In genomic region chr17:18261146-18261515, GRCh38 we compare ENCODE assay signal across 8 cellular contexts. TPM values are rescaled to one million over a fixed set of nuclear protein-coding genes. Genes with fewer than 3 reads are reported as not detected.
A peak's percentile ranks its signal among the peaks of the same experiment; 100 is the strongest.
DNase-seq lines count a peak whose midpoint lies in the region; TF ChIP-seq lines count a peak whose summit lies in the region.

No MANE protein-coding gene starts in this region.

- no peak for TF ChIP-seq CTCF in HFF-Myc (IDR thresholded peaks at IDR 0.05; ENCODE audit: low read depth, low read length, missing control alignments)
- no peak for TF ChIP-seq CTCF in lower leg skin (IDR thresholded peaks at IDR 0.05)
- TF ChIP-seq CTCF in stomach (IDR thresholded peaks at IDR 0.05), result no peak

- H3K4me3 ChIP-seq in HFF-Myc (replicated peaks; ENCODE audit: low read depth, low read length) (peak overlapping the region; percentile 86), duodenal mucosa (ENCODE audit: low read depth in 1 of 2, low read length in 2 of 2) (peak overlapping the region; percentile 75 to 82), lower leg skin (ENCODE audit: low read depth, poor library complexity, severe bottlenecking) (peak overlapping the region; percentile 76), stomach (peak overlapping the region; percentile 84 to 94 (median 92))

- peaks cover 34 to 40% of the 10 kb centered on the region in 2 donors for H3K4me1 ChIP-seq in duodenal mucosa (ENCODE audit: control insufficient read depth in 1 of 2, insufficient read depth in 2 of 2, low read length in 2 of 2)
- peaks cover 41 to 61% (median 56%) of the 10 kb centered on the region in 4 donors for H3K4me1 ChIP-seq in stomach

- H3K36me3 Mint-ChIP-seq in T-helper 2 cell treated with Interferon-gamma antibody and Interleukin-4, amounts not matched to agents 5 μg/mL and 100 μg/mL, for 36 hours (ENCODE audit: low read depth), result peaks cover 12% of the 10 kb centered on the region

- H3K27me3 ChIP-seq in duodenal mucosa (ENCODE audit: control insufficient read depth in 1 of 2, insufficient read depth in 2 of 2, low read length in 2 of 2) (no peaks in the 10 kb centered on the region), stomach (no peaks in the 10 kb centered on the region)

- H3K4me3 Mint-ChIP-seq in T-helper 2 cell treated with Interferon-gamma antibody and Interleukin-4, amounts not matched to agents 5 μg/mL and 100 μg/mL, for 36 hours, result peak overlapping the region; percentile 81

- H3K9me3 ChIP-seq in duodenal mucosa (ENCODE audit: control insufficient read depth in 1 of 2, low read length in 2 of 2) (no peaks in the 10 kb centered on the region), stomach (no peaks in the 10 kb centered on the region)

- no peak for TF ChIP-seq EP300 in stomach (IDR thresholded peaks at IDR 0.05)

- intact Hi-C loops in lower leg skin (cut with DNase I; ENCODE audit: low total_unique reads) (no loop called here), stomach (cut with DNase I; ENCODE audit: low total_unique reads) (loop anchor here (10.0 kb wide), 1 partner anchor 54 kb away; the partner anchor contains the start of genes SMCR8 and TOP3A)

- WGBS in lower leg skin, 2 donors, result 4% methylated on average over 12 to 16 of the region's 16 CpGs
- 0 to 4% (median 2%) methylated on average over 9 to 16 of the region's 16 CpGs for WGBS in stomach, 5 donors

- TF ChIP-seq POLR2A in lower leg skin (IDR thresholded peaks at IDR 0.05) (no peak), stomach (IDR thresholded peaks at IDR 0.05) (no peak)

- peaks cover 20 to 32% of the 10 kb centered on the region in 2 donors for H3K36me3 ChIP-seq in duodenal mucosa (ENCODE audit: control insufficient read depth in 1 of 2, insufficient read depth in 2 of 2, low read length in 2 of 2)
- peaks cover 21 to 40% (median 36%) of the 10 kb centered on the region in 4 donors for H3K36me3 ChIP-seq in stomach

- DNase-seq in Daoy (ENCODE audit: low read depth) (peak; percentile 69), HFF-Myc (ENCODE audit: extremely low read depth, low read depth) (no peak), lower leg skin (ENCODE audit: low spot score in 2 of 2) (peak; percentile 53 to 94), stomach (peak; percentile 77), epidermal melanocyte (ENCODE audit: insufficient read length, low spot score) (no peak), occipital lobe (lab: John Stamatoyannopoulos, UW) (no peak)
- DNase-seq in T-helper 2 cell treated with Interferon-gamma antibody and Interleukin-4, amounts not matched to agents 5 μg/mL and 100 μg/mL, for 36 hours (ENCODE audit: low spot score), result peak; percentile 52

- peak overlapping the region; percentile 75 to 83 for H3K9ac ChIP-seq in duodenal mucosa (ENCODE audit: low read depth in 1 of 2, low read length in 2 of 2)

- H3K9me3 Mint-ChIP-seq in T-helper 2 cell treated with Interferon-gamma antibody and Interleukin-4, amounts not matched to agents 5 μg/mL and 100 μg/mL, for 36 hours, result no peaks in the 10 kb centered on the region

- H3K27ac ChIP-seq in duodenal mucosa (ENCODE audit: low read depth, low read length) (peak overlapping the region; percentile 82), stomach (peak overlapping the region; percentile 94 to 98 (median 95))

- H3K27ac Mint-ChIP-seq in T-helper 2 cell treated with Interferon-gamma antibody and Interleukin-4, amounts not matched to agents 5 μg/mL and 100 μg/mL, for 36 hours, result peak overlapping the region; percentile 55

- peaks cover 20% of the 10 kb centered on the region for H3K4me1 Mint-ChIP-seq in T-helper 2 cell treated with Interferon-gamma antibody and Interleukin-4, amounts not matched to agents 5 μg/mL and 100 μg/mL, for 36 hours (ENCODE audit: low read depth)

- H3K27me3 Mint-ChIP-seq in T-helper 2 cell treated with Interferon-gamma antibody and Interleukin-4, amounts not matched to agents 5 μg/mL and 100 μg/mL, for 36 hours (ENCODE audit: low read depth), result no peaks in the 10 kb centered on the region

RNA-seq across cellular contexts. Expression of gene MIEF2, which starts 0.7 kb away (rescaled TPM):
- total RNA-seq in Daoy (2014; rRNA removed; shearing (Covaris generic)), result 6.3 and 7.9 TPM in 2 replicates
- total RNA-seq in lower leg skin (10 to 100 TPM; 24.3 to 57.7 (median 34.2) TPM), stomach (100 to 1,000 TPM in 1 of 5 donors, 10 to 100 TPM in 3, 1 to 10 TPM in 1; 5.2 to 254 (median 12.5) TPM), occipital lobe (29.2 TPM)
- 1 to 10 TPM; 2.1 to 7.5 (median 2.9) TPM for polyA plus RNA-seq in stomach

RNA-seq across cellular contexts. Expression of gene FLII, which starts 2.6 kb away (rescaled TPM):
- total RNA-seq in Daoy (2014; rRNA removed; shearing (Covaris generic)), result 179 and 192 TPM in 2 replicates
- total RNA-seq in lower leg skin (100 to 1,000 TPM; 202 to 292 (median 238) TPM), stomach (100 to 1,000 TPM; 107 to 677 (median 423) TPM), occipital lobe (49.6 TPM)
- 100 to 1,000 TPM; 114 to 237 (median 157) TPM for polyA plus RNA-seq in stomach

RNA-seq across cellular contexts. Expression of gene LLGL1, which starts 35.7 kb away (rescaled TPM):
- 22.6 and 24.3 TPM in 2 replicates for total RNA-seq in Daoy (2014; rRNA removed; shearing (Covaris generic))
- total RNA-seq in lower leg skin (10 to 100 TPM; 24.5 to 32.7 (median 29.3) TPM), stomach (10 to 100 TPM in 4 of 5 donors, 1 to 10 TPM in 1; 5.8 to 19.7 (median 10.5) TPM), occipital lobe (34.0 TPM)
- 1 to 10 TPM; 5.2 to 9.0 (median 5.5) TPM for polyA plus RNA-seq in stomach

RNA-seq across cellular contexts. Expression of gene TOP3A, which starts 53.7 kb away (rescaled TPM):
- 91.0 and 106 TPM in 2 replicates for total RNA-seq in Daoy (2014; rRNA removed; shearing (Covaris generic))
- total RNA-seq in lower leg skin (10 to 100 TPM; 18.7 to 46.4 (median 28.4) TPM), stomach (100 to 1,000 TPM in 1 of 5 donors, 10 to 100 TPM in 4; 21.9 to 311 (median 30.5) TPM), occipital lobe (38.7 TPM)
- 10 to 100 TPM in 1 of 3 donors, 1 to 10 TPM in 2; 7.6 to 12.7 (median 9.0) TPM for polyA plus RNA-seq in stomach

RNA-seq across cellular contexts. Expression of gene SMCR8, which starts 54.0 kb away (rescaled TPM):
- 8.5 TPM in 2 replicates for total RNA-seq in Daoy (2014; rRNA removed; shearing (Covaris generic))
- 10 to 100 TPM; 14.0 to 23.7 (median 18.4) TPM for total RNA-seq in lower leg skin
- 10 to 100 TPM in 3 of 5 donors, 1 to 10 TPM in 2; 5.8 to 17.9 (median 13.0) TPM for total RNA-seq in stomach
- polyA plus RNA-seq in stomach, result 1 to 10 TPM; 2.4 to 4.0 (median 3.2) TPM
- total RNA-seq in occipital lobe, result 11.4 TPM

Comparison
In these comparisons a context has a peak if more than half of its experiments do, and no peak if none do; other contexts are left out.
1. DNase-seq: peak in Daoy (single experiment), T-helper 2 cell treated with Interferon-gamma antibody and Interleukin-4, amounts not matched to agents 5 μg/mL and 100 μg/mL, for 36 hours (single experiment), lower leg skin (2 of 2) and stomach (single experiment); none in HFF-Myc (single experiment), epidermal melanocyte (single experiment) and occipital lobe (single experiment).
2. Peak in every context shown above with its lines, with median percentiles within 50 percentile points of each other: H3K4me3 ChIP-seq.